ENCODE assay signal across 8 cellular contexts in genomic region chr17:7834891-7835817, GRCh38. TPM values are rescaled to one million over a fixed set of nuclear protein-coding genes. Genes with fewer than 3 reads are reported as not detected.
DNase-seq lines count a peak whose midpoint lies in the region; ATAC-seq and TF ChIP-seq lines count a peak whose summit lies in the region.

No MANE protein-coding gene starts in this region.

- DNase-seq in DMS153 treated with DMSO at 0.1 percent for 48 hours (lab: John Stamatoyannopoulos, UW; ENCODE audit: unreplicated experiment) (peak; percentile 70), RKO (ENCODE audit: low spot score) (peak; percentile 97), esophagus squamous epithelium (lab: John Stamatoyannopoulos, UW) (peak; percentile 67), myocyte (ENCODE audit: low read depth) (peak; percentile 99)
- peak; percentile 75 for DNase-seq in activated T-helper 1 cell treated with anti-CD3 and anti-CD28 coated beads, Interleukin-12 subunit alpha, Interleukin-12 subunit beta, Interleukin-2, Interleukin-4 antibody, amounts not matched to agents 30 ng/mL and 10 ng/mL and 1 ng/mL, durations not matched to agents 14 hours and 24 hours and 36 hours (ENCODE audit: low spot score)
- DNase-seq in stimulated activated CD8-positive, alpha-beta memory T cell treated with anti-CD3 and anti-CD28 coated beads, Interleukin-7, amount 100 ng/mL, for 4 hours (ENCODE audit: low read depth in 2 of 2): peak; percentile 80 to 88

- H3K4me1 ChIP-seq in esophagus squamous epithelium: peaks cover 41 to 66% (median 41%) of the 10 kb centered on the region in 3 donors

- TF ChIP-seq CTCF in LNCAP (IDR thresholded peaks at IDR 0.05) (peak; percentile 86), esophagus squamous epithelium (IDR thresholded peaks at IDR 0.05) (peak; percentile 72 to 86 (median 80))

- no peaks in the 10 kb centered on the region for H3K36me3 ChIP-seq in esophagus squamous epithelium

- H3K27me3 Mint-ChIP-seq in activated T-helper 1 cell treated with anti-CD3 and anti-CD28 coated beads, Interleukin-12 subunit alpha, Interleukin-12 subunit beta, Interleukin-2, Interleukin-4 antibody, amounts not matched to agents 30 ng/mL and 10 ng/mL and 1 ng/mL, durations not matched to agents 14 hours and 24 hours and 36 hours (ENCODE audit: insufficient read depth): peaks cover 17% of the 10 kb centered on the region

- peak overlapping the region; percentile 96 for H3K4me3 Mint-ChIP-seq in activated T-helper 1 cell treated with anti-CD3 and anti-CD28 coated beads, Interleukin-12 subunit alpha, Interleukin-12 subunit beta, Interleukin-2, Interleukin-4 antibody, amounts not matched to agents 30 ng/mL and 10 ng/mL and 1 ng/mL, durations not matched to agents 14 hours and 24 hours and 36 hours

- H3K9me3 Mint-ChIP-seq in activated T-helper 1 cell treated with anti-CD3 and anti-CD28 coated beads, Interleukin-12 subunit alpha, Interleukin-12 subunit beta, Interleukin-2, Interleukin-4 antibody, amounts not matched to agents 30 ng/mL and 10 ng/mL and 1 ng/mL, durations not matched to agents 14 hours and 24 hours and 36 hours: no peaks in the 10 kb centered on the region

- H3K36me3 Mint-ChIP-seq in activated T-helper 1 cell treated with anti-CD3 and anti-CD28 coated beads, Interleukin-12 subunit alpha, Interleukin-12 subunit beta, Interleukin-2, Interleukin-4 antibody, amounts not matched to agents 30 ng/mL and 10 ng/mL and 1 ng/mL, durations not matched to agents 14 hours and 24 hours and 36 hours (ENCODE audit: low read depth): no peaks in the 10 kb centered on the region

- WGBS in esophagus squamous epithelium, 2 donors: 1 to 2% methylated on average over 23 to 35 of the region's 75 CpGs

- intact Hi-C loops in activated T-helper 1 cell treated with anti-CD3 and anti-CD28 coated beads, Interleukin-12 subunit alpha, Interleukin-12 subunit beta, Interleukin-2, Interleukin-4 antibody, amounts not matched to agents 30 ng/mL and 10 ng/mL and 1 ng/mL, durations not matched to agents 14 hours and 24 hours and 36 hours (cut with micrococcal nuclease): loop anchor here (1.0 to 2.0 kb wide), 8 partner anchors 9 to 262 kb away; partner anchors contain the start of genes CNTROB, NAA38 and TP53
- intact Hi-C loops in esophagus squamous epithelium (cut with DNase I): no loop called here

- peak overlapping the region; percentile 97 to 99 (median 98) for H3K27ac ChIP-seq in esophagus squamous epithelium

- H3K4me1 Mint-ChIP-seq in activated T-helper 1 cell treated with anti-CD3 and anti-CD28 coated beads, Interleukin-12 subunit alpha, Interleukin-12 subunit beta, Interleukin-2, Interleukin-4 antibody, amounts not matched to agents 30 ng/mL and 10 ng/mL and 1 ng/mL, durations not matched to agents 14 hours and 24 hours and 36 hours (ENCODE audit: low read depth): peaks cover 46% of the 10 kb centered on the region

- peak overlapping the region; percentile 96 for H3K27ac Mint-ChIP-seq in activated T-helper 1 cell treated with anti-CD3 and anti-CD28 coated beads, Interleukin-12 subunit alpha, Interleukin-12 subunit beta, Interleukin-2, Interleukin-4 antibody, amounts not matched to agents 30 ng/mL and 10 ng/mL and 1 ng/mL, durations not matched to agents 14 hours and 24 hours and 36 hours

- H3K4me3 ChIP-seq in esophagus squamous epithelium: peak overlapping the region; percentile 67 to 82 (median 77)

- H3K27me3 ChIP-seq in esophagus squamous epithelium: peaks cover 0 to 11% (median 0%) of the 10 kb centered on the region in 4 donors

- no peaks in the 10 kb centered on the region for H3K9me3 ChIP-seq in esophagus squamous epithelium

- peak; percentile 40 for ATAC-seq in GM21825 (IDR thresholded peaks at IDR 0.05; ENCODE audit: unreplicated experiment)

- TF ChIP-seq POLR2A in esophagus squamous epithelium (IDR thresholded peaks at IDR 0.05): peak in 3 of 4 donors; percentile 78 to 83 (median 82)

RNA-seq across cellular contexts. Expression of gene KDM6B, which starts 1.1 kb away (rescaled TPM):
- 163 and 177 TPM in 2 replicates for total RNA-seq in activated T-helper 1 cell treated with anti-CD3 and anti-CD28 coated beads, Interleukin-12 subunit alpha, Interleukin-12 subunit beta, Interleukin-2, Interleukin-4 antibody, amounts not matched to agents 30 ng/mL and 10 ng/mL and 1 ng/mL, durations not matched to agents 14 hours and 24 hours and 36 hours
- total RNA-seq in esophagus squamous epithelium (10 to 100 TPM in 1 of 4 donors, 1 to 10 TPM in 3; 6.7 to 14.6 (median 7.5) TPM), myocyte (3.9 and 4.5 TPM in 2 replicates)
- 14.2 TPM for polyA plus RNA-seq in myocyte (2012)

RNA-seq across cellular contexts. Expression of gene TMEM88, which starts 19.7 kb away (rescaled TPM):
- total RNA-seq in activated T-helper 1 cell treated with anti-CD3 and anti-CD28 coated beads, Interleukin-12 subunit alpha, Interleukin-12 subunit beta, Interleukin-2, Interleukin-4 antibody, amounts not matched to agents 30 ng/mL and 10 ng/mL and 1 ng/mL, durations not matched to agents 14 hours and 24 hours and 36 hours: 7.4 TPM in 2 replicates
- total RNA-seq in esophagus squamous epithelium: 1 to 10 TPM in 3 of 4 donors, not detected in 1; 1.5 to 3.8 (median 1.6) TPM
- total RNA-seq in myocyte: 0.72 and 1.8 TPM in 2 replicates
- 1.3 TPM for polyA plus RNA-seq in myocyte (2012)

RNA-seq across cellular contexts. Expression of gene NAA38, which starts 22.2 kb away (rescaled TPM):
- 36.4 and 43.5 TPM in 2 replicates for total RNA-seq in activated T-helper 1 cell treated with anti-CD3 and anti-CD28 coated beads, Interleukin-12 subunit alpha, Interleukin-12 subunit beta, Interleukin-2, Interleukin-4 antibody, amounts not matched to agents 30 ng/mL and 10 ng/mL and 1 ng/mL, durations not matched to agents 14 hours and 24 hours and 36 hours
- total RNA-seq in esophagus squamous epithelium (10 to 100 TPM; 45.2 to 80.1 (median 74.8) TPM), myocyte (37.7 and 54.8 TPM in 2 replicates)
- 155 TPM for polyA plus RNA-seq in myocyte (2012)

RNA-seq across cellular contexts. Expression of gene CYB5D1, which starts 22.6 kb away (rescaled TPM):
- 11.8 and 12.7 TPM in 2 replicates for total RNA-seq in activated T-helper 1 cell treated with anti-CD3 and anti-CD28 coated beads, Interleukin-12 subunit alpha, Interleukin-12 subunit beta, Interleukin-2, Interleukin-4 antibody, amounts not matched to agents 30 ng/mL and 10 ng/mL and 1 ng/mL, durations not matched to agents 14 hours and 24 hours and 36 hours
- total RNA-seq in esophagus squamous epithelium (1 to 10 TPM; 3.8 to 9.3 (median 7.5) TPM), myocyte (4.0 and 4.3 TPM in 2 replicates)
- polyA plus RNA-seq in myocyte (2012): 8.8 TPM

RNA-seq across cellular contexts. Expression of gene CHD3, which starts 53.4 kb away (rescaled TPM):
- 125 and 133 TPM in 2 replicates for total RNA-seq in activated T-helper 1 cell treated with anti-CD3 and anti-CD28 coated beads, Interleukin-12 subunit alpha, Interleukin-12 subunit beta, Interleukin-2, Interleukin-4 antibody, amounts not matched to agents 30 ng/mL and 10 ng/mL and 1 ng/mL, durations not matched to agents 14 hours and 24 hours and 36 hours
- total RNA-seq in esophagus squamous epithelium: 10 to 100 TPM; 57.7 to 93.5 (median 73.0) TPM
- 104 and 140 TPM in 2 replicates for total RNA-seq in myocyte
- polyA plus RNA-seq in myocyte (2012): 128 TPM

Comparison
In these comparisons a context has a peak if more than half of its experiments do, and no peak if none do; other contexts are left out.
1. Peak in every context shown above with its lines: DNase-seq, ATAC-seq, H3K4me3 ChIP-seq and H3K27ac ChIP-seq.
2. RNA of gene KDM6B, which starts 1.1 kb away (total RNA-seq): 163 to 177 TPM in activated T-helper 1 cell treated with anti-CD3 and anti-CD28 coated beads, Interleukin-12 subunit alpha, Interleukin-12 subunit beta, Interleukin-2, Interleukin-4 antibody, amounts not matched to agents 30 ng/mL and 10 ng/mL and 1 ng/mL, durations not matched to agents 14 hours and 24 hours and 36 hours; 6.7 to 14.6 TPM in esophagus squamous epithelium and 3.9 to 4.5 TPM in myocyte; every median in the first group is over 10 times any median in the second.